In the genomic region with DNA sequence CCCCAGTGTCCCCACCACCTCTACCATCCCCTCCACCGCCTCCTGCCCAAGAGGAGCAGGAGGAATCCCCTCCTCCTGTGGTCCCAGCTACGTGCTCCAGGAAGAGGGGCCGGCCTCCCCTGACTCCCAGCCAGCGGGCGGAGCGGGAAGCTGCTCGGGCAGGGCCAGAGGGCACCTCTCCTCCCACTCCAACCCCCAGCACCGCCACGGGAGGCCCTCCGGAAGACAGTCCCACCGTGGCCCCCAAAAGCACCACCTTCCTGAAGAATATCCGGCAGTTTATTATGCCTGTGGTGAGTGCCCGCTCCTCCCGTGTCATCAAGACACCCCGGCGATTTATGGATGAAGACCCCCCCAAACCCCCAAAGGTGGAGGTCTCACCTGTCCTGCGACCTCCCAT, we compare ENCODE assay signal across 25 cellular contexts. TPM values are rescaled to one million over a fixed set of nuclear protein-coding genes. Genes with fewer than 3 reads are reported as not detected.
DNase-seq lines count a peak whose midpoint lies in the region; ATAC-seq and TF ChIP-seq lines count a peak whose summit lies in the region.
"Had no signal": no experiment of that assay in that cellular context is flagged by ENCODE, and none has a peak within 500 bp of the region (broad histone marks: within the 10 kb centered on the region; RNA-seq: fewer than 3 reads in every experiment).

No MANE protein-coding gene starts in this region.

- no peak for DNase-seq in natural killer cell treated with Interleukin-12 subunit alpha and Interleukin-12 subunit beta and Interleukin-15 and Interleukin-18, amount 100 ng/mL, for 72 hours (ENCODE audit: low spot score)
- DNase-seq in natural killer cell (no peak), RWPE2 (ENCODE audit: low spot score) (peak; percentile 56), AG08396 (ENCODE audit: low spot score) (no peak)
- no peak for DNase-seq in stimulated activated naive B cell treated with anti-CD40 and anti-IgM and Interleukin-4, amounts not matched to agents 10 μg/mL and 1 μg/mL and 100 μg/mL, for 72 hours
- DNase-seq: ACHN; AML-193; DND-41; H9; Kasumi-1; MG63; NCI-H1048; NCI-H1436; NCI-H2029; NCI-H2171; NCI-H446; NCI-H69; NK-92 treated with Interleukin-12 subunit alpha and Interleukin-12 subunit beta, amount 100 ng/mL, for 24 hours; SHP77 had no signal

- H3K4me3 ChIP-seq in RWPE2 (ENCODE audit: severe bottlenecking) = no peak overlapping the region
- H3K4me3 ChIP-seq: MG63, SK-N-MC had no signal

- intact Hi-C loops in natural killer cell (cut with micrococcal nuclease) = no loop called here
- intact Hi-C loops in dendritic cell treated with granulocyte-macrophage colony-stimulating factor and Interleukin-4, amounts not matched to agents 40 ng/mL and 50 ng/mL, for 4 days (cut with micrococcal nuclease) = no loop called here

- H3K36me3 Mint-ChIP-seq in natural killer cell treated with Interleukin-12 subunit alpha and Interleukin-12 subunit beta and Interleukin-15 and Interleukin-18, amount 100 ng/mL, for 72 hours = peaks cover 22% of the 10 kb centered on the region
- no peaks in the 10 kb centered on the region for H3K36me3 Mint-ChIP-seq in natural killer cell
- peaks cover 72% of the 10 kb centered on the region for H3K36me3 Mint-ChIP-seq in dendritic cell treated with granulocyte-macrophage colony-stimulating factor and Interleukin-4, amounts not matched to agents 40 ng/mL and 50 ng/mL, for 4 days (ENCODE audit: low read depth)
- H3K36me3 Mint-ChIP-seq in stimulated activated naive B cell treated with anti-CD40 and anti-IgM and Interleukin-4, amounts not matched to agents 10 μg/mL and 1 μg/mL and 100 μg/mL, for 72 hours = peaks cover 51 to 63% of the 10 kb centered on the region in 2 donors

- no peak overlapping the region for H3K4me3 Mint-ChIP-seq in natural killer cell treated with Interleukin-12 subunit alpha and Interleukin-12 subunit beta and Interleukin-15 and Interleukin-18, amount 100 ng/mL, for 72 hours
- no peak overlapping the region for H3K4me3 Mint-ChIP-seq in natural killer cell
- no peak overlapping the region for H3K4me3 Mint-ChIP-seq in dendritic cell treated with granulocyte-macrophage colony-stimulating factor and Interleukin-4, amounts not matched to agents 40 ng/mL and 50 ng/mL, for 4 days
- H3K4me3 Mint-ChIP-seq in stimulated activated naive B cell treated with anti-CD40 and anti-IgM and Interleukin-4, amounts not matched to agents 10 μg/mL and 1 μg/mL and 100 μg/mL, for 72 hours = no peak overlapping the region
- H3K4me3 Mint-ChIP-seq: H9 had no signal

- peak overlapping the region; percentile 54 to 80 for H3K27ac Mint-ChIP-seq in natural killer cell treated with Interleukin-12 subunit alpha and Interleukin-12 subunit beta and Interleukin-15 and Interleukin-18, amount 100 ng/mL, for 72 hours
- H3K27ac Mint-ChIP-seq in natural killer cell = peak overlapping the region in 1 of 2 donors; percentile 22
- H3K27ac Mint-ChIP-seq in dendritic cell treated with granulocyte-macrophage colony-stimulating factor and Interleukin-4, amounts not matched to agents 40 ng/mL and 50 ng/mL, for 4 days = peak overlapping the region; percentile 24
- H3K27ac Mint-ChIP-seq in stimulated activated naive B cell treated with anti-CD40 and anti-IgM and Interleukin-4, amounts not matched to agents 10 μg/mL and 1 μg/mL and 100 μg/mL, for 72 hours = peak overlapping the region; percentile 65

- no peaks in the 10 kb centered on the region for H3K27me3 ChIP-seq in RWPE2 (ENCODE audit: insufficient read depth, poor library complexity, severe bottlenecking)
- H3K27me3 ChIP-seq: MG63 had no signal

- ATAC-seq in natural killer cell treated with Interleukin-12 subunit alpha and Interleukin-12 subunit beta and Interleukin-15 and Interleukin-18, amount 100 ng/mL, for 72 hours = no peak
- ATAC-seq in natural killer cell = no peak
- ATAC-seq in RWPE2 (ENCODE audit: low read depth) = no peak
- no peak for ATAC-seq in stimulated activated naive B cell treated with anti-CD40 and anti-IgM and Interleukin-4, amounts not matched to agents 10 μg/mL and 1 μg/mL and 100 μg/mL, for 72 hours (replicated peaks)
- no peak for ATAC-seq in HG03457 (IDR thresholded peaks at IDR 0.05; ENCODE audit: unreplicated experiment)
- no peak for ATAC-seq in HG03342 (IDR thresholded peaks at IDR 0.05; ENCODE audit: unreplicated experiment)

- H3K27ac ChIP-seq in RWPE2 (ENCODE audit: poor library complexity, severe bottlenecking) = no peak overlapping the region
- H3K27ac ChIP-seq: C4-2B, SK-N-MC had no signal

- TF ChIP-seq CTCF in natural killer cell (IDR thresholded peaks at IDR 0.05) = no peak
- no peak for TF ChIP-seq CTCF in RWPE2 (IDR thresholded peaks at IDR 0.05; ENCODE audit: poor library complexity, severe bottlenecking)

- H3K36me3 ChIP-seq in RWPE2 (ENCODE audit: low read depth) = peaks cover 53% of the 10 kb centered on the region

- H3K4me1 ChIP-seq in RWPE2 (ENCODE audit: insufficient read depth, poor library complexity, severe bottlenecking) = no peaks in the 10 kb centered on the region

- no peaks in the 10 kb centered on the region for H3K27me3 Mint-ChIP-seq in natural killer cell treated with Interleukin-12 subunit alpha and Interleukin-12 subunit beta and Interleukin-15 and Interleukin-18, amount 100 ng/mL, for 72 hours
- no peaks in the 10 kb centered on the region for H3K27me3 Mint-ChIP-seq in natural killer cell (ENCODE audit: low read depth in 2 of 2)
- H3K27me3 Mint-ChIP-seq in dendritic cell treated with granulocyte-macrophage colony-stimulating factor and Interleukin-4, amounts not matched to agents 40 ng/mL and 50 ng/mL, for 4 days = peaks cover 1% of the 10 kb centered on the region
- no peaks in the 10 kb centered on the region for H3K27me3 Mint-ChIP-seq in stimulated activated naive B cell treated with anti-CD40 and anti-IgM and Interleukin-4, amounts not matched to agents 10 μg/mL and 1 μg/mL and 100 μg/mL, for 72 hours

- H3K9me3 ChIP-seq in RWPE2 (ENCODE audit: severe bottlenecking) = no peaks in the 10 kb centered on the region
- H3K9me3 ChIP-seq: MG63 had no signal

- no peaks in the 10 kb centered on the region for H3K9me3 Mint-ChIP-seq in natural killer cell treated with Interleukin-12 subunit alpha and Interleukin-12 subunit beta and Interleukin-15 and Interleukin-18, amount 100 ng/mL, for 72 hours
- H3K9me3 Mint-ChIP-seq in natural killer cell = no peaks in the 10 kb centered on the region
- no peaks in the 10 kb centered on the region for H3K9me3 Mint-ChIP-seq in dendritic cell treated with granulocyte-macrophage colony-stimulating factor and Interleukin-4, amounts not matched to agents 40 ng/mL and 50 ng/mL, for 4 days
- H3K9me3 Mint-ChIP-seq in stimulated activated naive B cell treated with anti-CD40 and anti-IgM and Interleukin-4, amounts not matched to agents 10 μg/mL and 1 μg/mL and 100 μg/mL, for 72 hours = no peaks in the 10 kb centered on the region
- H3K9me3 Mint-ChIP-seq: H9 had no signal

- H3K4me1 Mint-ChIP-seq in natural killer cell treated with Interleukin-12 subunit alpha and Interleukin-12 subunit beta and Interleukin-15 and Interleukin-18, amount 100 ng/mL, for 72 hours (ENCODE audit: low read depth in 2 of 2) = peaks cover 23 to 40% of the 10 kb centered on the region in 2 donors
- H3K4me1 Mint-ChIP-seq in natural killer cell = peaks cover 16 to 55% of the 10 kb centered on the region in 2 donors
- peaks cover 42% of the 10 kb centered on the region for H3K4me1 Mint-ChIP-seq in dendritic cell treated with granulocyte-macrophage colony-stimulating factor and Interleukin-4, amounts not matched to agents 40 ng/mL and 50 ng/mL, for 4 days (ENCODE audit: low read depth)
- peaks cover 29 to 60% of the 10 kb centered on the region in 2 donors for H3K4me1 Mint-ChIP-seq in stimulated activated naive B cell treated with anti-CD40 and anti-IgM and Interleukin-4, amounts not matched to agents 10 μg/mL and 1 μg/mL and 100 μg/mL, for 72 hours

RNA-seq across cellular contexts. Expression of a gene that starts 2.8 kb away (rescaled TPM):
- 100 to 1,000 TPM in 1 of 2 donors, 10 to 100 TPM in 1; 80.1 to 137 TPM for total RNA-seq in natural killer cell treated with Interleukin-12 subunit alpha and Interleukin-12 subunit beta and Interleukin-15 and Interleukin-18, amount 100 ng/mL, for 72 hours
- total RNA-seq in natural killer cell = 10 to 100 TPM; 60.8 to 70.9 (median 70.7) TPM

RNA-seq across cellular contexts. Expression of a gene that starts 16.3 kb away (rescaled TPM):
- 100 to 1,000 TPM; 191 to 295 TPM for total RNA-seq in natural killer cell treated with Interleukin-12 subunit alpha and Interleukin-12 subunit beta and Interleukin-15 and Interleukin-18, amount 100 ng/mL, for 72 hours
- 1 to 10 TPM in 1 of 3 donors, under 1 TPM in 2; 0.27 to 1.8 (median 0.35) TPM for total RNA-seq in natural killer cell
- total RNA-seq: OCI-LY7 had no signal

RNA-seq across cellular contexts. Expression of a gene that starts 21.6 kb away (rescaled TPM):
- total RNA-seq in natural killer cell treated with Interleukin-12 subunit alpha and Interleukin-12 subunit beta and Interleukin-15 and Interleukin-18, amount 100 ng/mL, for 72 hours = 100 to 1,000 TPM in 1 of 2 donors, 10 to 100 TPM in 1; 80.4 to 193 TPM
- 10 to 100 TPM; 57.7 to 75.6 (median 69.6) TPM for total RNA-seq in natural killer cell

RNA-seq across cellular contexts. Expression of a gene that starts 24.6 kb away (rescaled TPM):
- total RNA-seq in natural killer cell treated with Interleukin-12 subunit alpha and Interleukin-12 subunit beta and Interleukin-15 and Interleukin-18, amount 100 ng/mL, for 72 hours = 10 to 100 TPM; 17.0 to 19.1 TPM
- total RNA-seq in natural killer cell = 10 to 100 TPM; 63.7 to 78.2 (median 73.0) TPM

RNA-seq across cellular contexts. Expression of a gene that starts 24.8 kb away (rescaled TPM):
- total RNA-seq in natural killer cell treated with Interleukin-12 subunit alpha and Interleukin-12 subunit beta and Interleukin-15 and Interleukin-18, amount 100 ng/mL, for 72 hours = 10 to 100 TPM; 66.4 to 84.2 TPM
- total RNA-seq in natural killer cell = 10 to 100 TPM; 38.5 to 45.0 (median 41.0) TPM

Comparison
In these comparisons a context has a peak if more than half of its experiments do, and no peak if none do; other contexts are left out.
1. RNA of a gene that starts 16.3 kb away (total RNA-seq): 191 to 295 TPM in natural killer cell treated with Interleukin-12 subunit alpha and Interleukin-12 subunit beta and Interleukin-15 and Interleukin-18, amount 100 ng/mL, for 72 hours; 0.27 to 1.8 TPM in natural killer cell; every median in the first group is over 10 times any median in the second.